10 cellular contexts compared by ENCODE assay signal in genomic region chr14:27145170-27145569, GRCh38.
"Had no signal": no experiment of that assay in that cellular context is flagged by ENCODE, and none has a peak within 500 bp of the region (broad histone marks: within the 10 kb centered on the region; RNA-seq: fewer than 3 reads in every experiment).

No MANE protein-coding gene starts in this region.

- H2AFZ ChIP-seq: GM23248 had no signal

- H3K36me3 ChIP-seq: HAP-1 had no signal

- DNase-seq: GM23248, GOT3, H7, HFFc6, IMR-90, KG1 had no signal

- H3K9me3 ChIP-seq: HAP-1 had no signal

- H3K4me1 ChIP-seq: HAP-1 had no signal

- H3K4me3 ChIP-seq: GM23248, HAP-1, K562 had no signal

- ATAC-seq: HCT116, K562 had no signal

- H3K27ac ChIP-seq: GM23248, HL-60 had no signal

- H3K9ac ChIP-seq: GM23248 had no signal
